ENCODE assay signal across 12 cellular contexts in the genomic region with DNA sequence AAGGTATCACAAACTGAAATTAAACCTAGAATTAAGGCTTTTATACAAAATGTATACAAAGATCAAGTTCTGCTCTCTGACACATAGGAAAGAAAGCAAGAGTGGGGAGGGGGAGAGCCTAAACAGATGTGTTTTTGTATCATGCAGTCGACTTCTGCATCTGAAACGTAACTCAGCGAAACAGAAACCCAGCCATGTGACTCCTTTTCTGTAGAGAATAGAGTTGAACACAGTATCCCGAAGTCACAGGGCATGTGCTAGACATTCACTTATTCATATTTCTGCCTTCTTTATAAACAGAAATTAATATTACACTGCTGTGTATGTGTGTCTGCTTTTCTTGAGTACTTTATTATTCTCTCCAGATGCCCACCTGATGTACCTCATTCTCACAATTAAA.
A peak's percentile ranks its signal among the peaks of the same experiment; 100 is the strongest.
DNase-seq lines count a peak whose midpoint lies in the region; ATAC-seq, FAIRE-seq and TF ChIP-seq lines count a peak whose summit lies in the region.
"Had no signal": no experiment of that assay in that cellular context is flagged by ENCODE, and none has a peak within 500 bp of the region (broad histone marks: within the 10 kb centered on the region; RNA-seq: fewer than 3 reads in every experiment).

No MANE protein-coding gene starts in this region.

- no peak overlapping the region; the same call in 1 of the 2 replicates for H2AFZ ChIP-seq in OCI-LY1 (ENCODE audit: low read length)

- H3K4me3 ChIP-seq in OCI-LY1 (ENCODE audit: low read depth, low read length, poor library complexity, severe bottlenecking), result no peak overlapping the region
- H3K4me3 ChIP-seq: spleen, tibial nerve had no signal

- H4K20me1 ChIP-seq in OCI-LY1 (ENCODE audit: insufficient read depth, low read length), result no peaks in the 10 kb centered on the region

- DNase-seq in GM18507 (ENCODE audit: extremely low spot score, insufficient read length, low read depth), result no peak
- no peak for DNase-seq in frontal cortex (ENCODE audit: low spot score in 2 of 2)
- DNase-seq in SW 1271 (lab: John Stamatoyannopoulos, UW), result no peak
- no peak for DNase-seq in SIG-M5 (lab: John Stamatoyannopoulos, UW)
- DNase-seq: cortex of kidney, MV-4-11, spleen had no signal

- H3F3A ChIP-seq in OCI-LY1 (ENCODE audit: insufficient read depth, low read length), result no peaks in the 10 kb centered on the region

- H3K4me3 Mint-ChIP-seq in nephron, result peak overlapping the region in 1 of 3 experiments; percentile 44

- no peaks in the 10 kb centered on the region for H3K9me3 ChIP-seq in OCI-LY1 (ENCODE audit: low read length)
- H3K9me3 ChIP-seq: spleen, tibial nerve had no signal

- H3K27ac ChIP-seq in OCI-LY1 (ENCODE audit: low read depth, low read length, poor library complexity, severe bottlenecking), result peak overlapping the region; percentile 70
- H3K27ac ChIP-seq: spleen had no signal

- peaks cover 21% of the 10 kb centered on the region for H3K4me1 ChIP-seq in OCI-LY1 (ENCODE audit: insufficient read depth, low read length, severe bottlenecking)
- H3K4me1 ChIP-seq: spleen had no signal

- no peaks in the 10 kb centered on the region for H3K9me3 Mint-ChIP-seq in nephron

- H3K79me2 ChIP-seq in OCI-LY1 (ENCODE audit: insufficient read depth, low read length), result no peaks in the 10 kb centered on the region

- no peaks in the 10 kb centered on the region for H3K27me3 Mint-ChIP-seq in nephron (ENCODE audit: low read depth)

- FAIRE-seq in GM18507 (lab: Jason Lieb, UNC) (peak; percentile 9), frontal cortex (lab: Jason Lieb, UNC) (no peak)

- peak overlapping the region; percentile 28; the same call in 1 of the 2 replicates for H3K9ac ChIP-seq in OCI-LY1 (ENCODE audit: low read length)

- no peaks in the 10 kb centered on the region for H3K9me2 ChIP-seq in OCI-LY1 (ENCODE audit: low read depth, low read length)

- no peaks in the 10 kb centered on the region for H3K36me3 ChIP-seq in OCI-LY1 (ENCODE audit: insufficient read depth, low read length)
- H3K36me3 ChIP-seq: spleen, tibial nerve had no signal

- ATAC-seq in GM21528 (IDR thresholded peaks at IDR 0.05; ENCODE audit: low FRiP score, unreplicated experiment) (peak; percentile 42), HG02981 (IDR thresholded peaks at IDR 0.05; ENCODE audit: unreplicated experiment) (no peak)

- no peaks in the 10 kb centered on the region for H3K36me3 Mint-ChIP-seq in nephron (ENCODE audit: low read depth)

- H3K4me2 ChIP-seq in OCI-LY1 (ENCODE audit: low read length), result peak overlapping the region; percentile 47

- TF ChIP-seq CTCF in OCI-LY1 (IDR thresholded peaks at IDR 0.05; ENCODE audit: low read length) (no peak), nephron (IDR thresholded peaks at IDR 0.05; ENCODE audit: unreplicated experiment in 3 of 3) (no peak)

- H3K27ac Mint-ChIP-seq in nephron, result peak overlapping the region; percentile 46 to 67 (median 65)

- H3K27me3 ChIP-seq in OCI-LY1 (ENCODE audit: insufficient read depth, low read length), result no peaks in the 10 kb centered on the region
- H3K27me3 ChIP-seq: spleen, tibial nerve had no signal

- peaks cover 65% of the 10 kb centered on the region for H3K4me1 Mint-ChIP-seq in nephron
